ENCODE assay signal across 17 cellular contexts in the genomic region with DNA sequence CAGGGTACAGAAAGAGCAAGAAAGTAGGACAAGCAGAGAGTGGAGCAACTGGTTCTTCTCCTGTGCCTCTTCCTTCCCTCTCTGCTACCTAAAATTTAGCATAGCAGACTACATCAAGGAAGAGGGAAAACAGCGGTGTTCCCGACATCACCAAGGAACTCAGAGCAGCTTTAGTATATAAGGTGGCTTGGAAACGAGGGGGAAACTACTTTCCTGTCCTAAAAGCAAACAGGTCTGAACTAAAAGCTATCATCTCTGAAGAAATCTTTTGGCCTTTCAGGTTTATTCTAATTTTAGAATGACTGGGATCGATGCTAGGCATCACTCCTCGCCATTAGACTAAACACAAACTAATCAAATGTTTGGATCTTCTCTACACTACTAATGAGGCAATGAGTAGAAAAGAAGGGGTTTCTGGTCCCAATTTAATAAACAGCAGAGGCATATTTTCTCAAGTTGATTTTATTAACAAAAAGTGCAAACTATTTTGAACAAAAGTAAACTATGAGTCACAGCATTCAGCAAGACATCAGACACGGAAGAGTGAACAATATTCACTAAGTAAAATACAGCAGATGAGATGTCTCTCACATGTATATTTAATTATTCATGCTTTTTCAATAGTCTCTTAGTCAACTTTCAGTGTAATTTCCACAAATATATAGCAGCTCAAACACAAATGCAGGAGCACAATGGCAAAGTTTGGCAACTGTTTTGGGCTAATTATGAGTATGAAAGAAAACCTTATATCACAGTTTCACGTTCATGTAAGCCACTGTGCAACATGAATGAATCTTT.
DNase-seq lines count a peak whose midpoint lies in the region; ATAC-seq and TF ChIP-seq lines count a peak whose summit lies in the region.
"Had no signal": no experiment of that assay in that cellular context is flagged by ENCODE, and none has a peak within 500 bp of the region (broad histone marks: within the 10 kb centered on the region; RNA-seq: fewer than 3 reads in every experiment).

No MANE protein-coding gene starts in this region.

- ATAC-seq in left ventricle myocardium superior: no peak
- ATAC-seq in HG03432 (IDR thresholded peaks at IDR 0.05; ENCODE audit: unreplicated experiment): no peak
- ATAC-seq in GM19324 (IDR thresholded peaks at IDR 0.05; ENCODE audit: low FRiP score, unreplicated experiment): no peak
- ATAC-seq: upper lobe of right lung had no signal

- no peaks in the 10 kb centered on the region for H3K4me1 ChIP-seq in cardiac muscle cell (ENCODE audit: low read depth)
- no peaks in the 10 kb centered on the region for H3K4me1 ChIP-seq in MM.1S (ENCODE audit: low read length)

- no peak overlapping the region for H2AFZ ChIP-seq in MM.1S (ENCODE audit: low read length)

- H3K36me3 Mint-ChIP-seq in activated naive CD8-positive, alpha-beta T cell treated with anti-CD3 and anti-CD28 coated beads for 36 hours: peaks cover 19% of the 10 kb centered on the region

- no peaks in the 10 kb centered on the region for H4K20me1 ChIP-seq in MM.1S (ENCODE audit: insufficient read depth, low read length)

- peaks cover 11% of the 10 kb centered on the region for H3K36me3 ChIP-seq in cardiac muscle cell
- H3K36me3 ChIP-seq in MM.1S (replicated peaks; ENCODE audit: insufficient read depth, low read length): no peaks in the 10 kb centered on the region

- peaks cover 21% of the 10 kb centered on the region for H3K4me1 Mint-ChIP-seq in activated naive CD8-positive, alpha-beta T cell treated with anti-CD3 and anti-CD28 coated beads for 36 hours

- no peaks in the 10 kb centered on the region for H3K9me2 ChIP-seq in MM.1S (replicated peaks; ENCODE audit: insufficient read depth, low read length)

- TF ChIP-seq CTCF in cardiac muscle cell (IDR thresholded peaks at IDR 0.05; ENCODE audit: low read depth, low read length) (no peak), MM.1S (IDR thresholded peaks at IDR 0.05; ENCODE audit: low read length) (no peak)

- H3K27me3 Mint-ChIP-seq in activated naive CD8-positive, alpha-beta T cell treated with anti-CD3 and anti-CD28 coated beads for 36 hours: no peaks in the 10 kb centered on the region
- H3K27me3 Mint-ChIP-seq: activated CD4-positive, alpha-beta memory T cell treated with anti-CD3 and anti-CD28 coated beads for 36 hours; stimulated activated naive CD8-positive, alpha-beta T cell treated with anti-CD3 and anti-CD28 coated beads, Interleukin-15, Interleukin-2, amounts not matched to agents 100 ng/mL and 50 ng/mL, for 24 hours had no signal

- H3K4me3 ChIP-seq in cardiac muscle cell (no peak overlapping the region), MM.1S (ENCODE audit: low read length) (no peak overlapping the region)
- H3K4me3 ChIP-seq: lower lobe of right lung, upper lobe of right lung had no signal

- intact Hi-C loops in left ventricle myocardium superior (cut with micrococcal nuclease): no loop called here

- no peaks in the 10 kb centered on the region for H3K79me2 ChIP-seq in MM.1S (ENCODE audit: low read length)

- no peak overlapping the region for H3K9ac ChIP-seq in MM.1S (ENCODE audit: low read length)

- H3K9me3 ChIP-seq in cardiac muscle cell (ENCODE audit: low read depth) (no peaks in the 10 kb centered on the region), MM.1S (replicated peaks; ENCODE audit: insufficient read depth, low read length) (no peaks in the 10 kb centered on the region)
- H3K9me3 ChIP-seq: Caco-2, lower lobe of right lung, upper lobe of right lung had no signal

- no peak overlapping the region for H3K4me3 Mint-ChIP-seq in activated naive CD8-positive, alpha-beta T cell treated with anti-CD3 and anti-CD28 coated beads for 36 hours
- H3K4me3 Mint-ChIP-seq: activated CD4-positive, alpha-beta memory T cell treated with anti-CD3 and anti-CD28 coated beads for 36 hours; nephron; stimulated activated naive CD8-positive, alpha-beta T cell treated with anti-CD3 and anti-CD28 coated beads, Interleukin-15, Interleukin-2, amounts not matched to agents 100 ng/mL and 50 ng/mL, for 24 hours had no signal

- no peak overlapping the region for H3K4me2 ChIP-seq in MM.1S (ENCODE audit: low read depth, low read length)

- H3K9me3 Mint-ChIP-seq in activated naive CD8-positive, alpha-beta T cell treated with anti-CD3 and anti-CD28 coated beads for 36 hours: no peaks in the 10 kb centered on the region
- H3K9me3 Mint-ChIP-seq: activated CD4-positive, alpha-beta memory T cell treated with anti-CD3 and anti-CD28 coated beads for 36 hours; nephron; stimulated activated naive CD8-positive, alpha-beta T cell treated with anti-CD3 and anti-CD28 coated beads, Interleukin-15, Interleukin-2, amounts not matched to agents 100 ng/mL and 50 ng/mL, for 24 hours had no signal

- no peak for DNase-seq in cardiac muscle cell (ENCODE audit: low read depth in 1 of 2, low spot score in 1 of 2)
- DNase-seq in left ventricle myocardium superior: no peak
- DNase-seq in activated naive CD8-positive, alpha-beta T cell treated with anti-CD3 and anti-CD28 coated beads for 36 hours: no peak
- DNase-seq in kidney glomerular epithelial cell (lab: John Stamatoyannopoulos, UW): peak; percentile 9
- DNase-seq in GM03348 (ENCODE audit: low spot score): no peak
- no peak for DNase-seq in MM.1S
- DNase-seq: activated CD4-positive, alpha-beta memory T cell treated with anti-CD3 and anti-CD28 coated beads for 36 hours; Caco-2; lower lobe of right lung; NCI-H187 treated with DMSO at 0.1 percent for 48 hours; NCI-H446 treated with DMSO at 0.1 percent for 48 hours; T-helper 1 cell; upper lobe of right lung had no signal

- H3K27ac Mint-ChIP-seq in activated naive CD8-positive, alpha-beta T cell treated with anti-CD3 and anti-CD28 coated beads for 36 hours: peak overlapping the region; percentile 7
- H3K27ac Mint-ChIP-seq: activated CD4-positive, alpha-beta memory T cell treated with anti-CD3 and anti-CD28 coated beads for 36 hours; nephron; stimulated activated naive CD8-positive, alpha-beta T cell treated with anti-CD3 and anti-CD28 coated beads, Interleukin-15, Interleukin-2, amounts not matched to agents 100 ng/mL and 50 ng/mL, for 24 hours had no signal

- H3F3A ChIP-seq in MM.1S (ENCODE audit: insufficient read depth, low read length): no peaks in the 10 kb centered on the region

- H3K27me3 ChIP-seq in cardiac muscle cell (no peaks in the 10 kb centered on the region), MM.1S (replicated peaks; ENCODE audit: insufficient read depth, low read length) (no peaks in the 10 kb centered on the region)
- H3K27me3 ChIP-seq: upper lobe of right lung had no signal

- H3K27ac ChIP-seq in cardiac muscle cell (peak overlapping the region; percentile 18), MM.1S (ENCODE audit: low read length) (no peak overlapping the region)
- H3K27ac ChIP-seq: lower lobe of right lung had no signal
